Comparison of ENCODE assay signal across 12 cellular contexts in the genomic region with DNA sequence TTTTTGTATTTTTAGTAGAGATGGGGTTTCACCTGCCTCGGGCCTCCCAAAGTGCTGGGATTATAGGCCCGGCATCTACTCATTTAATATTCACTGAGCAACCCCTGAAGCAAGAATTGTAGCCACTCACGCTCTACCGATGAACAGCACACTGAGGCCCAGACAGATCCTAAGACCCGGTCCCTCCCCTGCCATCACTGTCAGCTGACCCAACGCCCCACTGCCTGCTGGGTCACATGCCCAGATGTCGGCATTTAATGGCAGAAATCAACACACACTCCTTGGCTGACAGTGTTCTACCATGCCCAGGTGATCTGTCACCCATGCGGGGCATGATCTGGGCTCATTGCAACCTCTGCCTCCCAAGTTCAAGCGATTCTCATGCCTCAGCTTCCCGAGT. TPM values are rescaled to one million over a fixed set of nuclear protein-coding genes. Genes with fewer than 3 reads are reported as not detected.
"Had no signal": no experiment of that assay in that cellular context is flagged by ENCODE, and none has a peak within 500 bp of the region (broad histone marks: within the 10 kb centered on the region; RNA-seq: fewer than 3 reads in every experiment).

No MANE protein-coding gene starts in this region.

- H3K27ac ChIP-seq: cardiac muscle cell, foreskin keratinocyte, heart right ventricle, left lung, upper lobe of left lung had no signal

- H3K27me3 ChIP-seq: cardiac muscle cell, foreskin keratinocyte, heart right ventricle, left lung, upper lobe of left lung had no signal

- H3K4me3 Mint-ChIP-seq: activated CD4-positive, alpha-beta memory T cell treated with anti-CD3 and anti-CD28 coated beads, Interleukin-2, amount 10 ng/mL, durations not matched to agents 7 days and 5 days had no signal

- H3K9me3 Mint-ChIP-seq: activated CD4-positive, alpha-beta memory T cell treated with anti-CD3 and anti-CD28 coated beads, Interleukin-2, amount 10 ng/mL, durations not matched to agents 7 days and 5 days had no signal

- H3K9me3 ChIP-seq: heart right ventricle, left lung, upper lobe of left lung had no signal

- H3K4me3 ChIP-seq: cardiac muscle cell, heart right ventricle, left lung, upper lobe of left lung had no signal

- H3K4me1 ChIP-seq: foreskin keratinocyte, heart right ventricle, upper lobe of left lung had no signal

- H3K27me3 Mint-ChIP-seq: activated CD4-positive, alpha-beta memory T cell treated with anti-CD3 and anti-CD28 coated beads, Interleukin-2, amount 10 ng/mL, durations not matched to agents 7 days and 5 days had no signal

- DNase-seq: activated CD4-positive, alpha-beta memory T cell treated with anti-CD3 and anti-CD28 coated beads, Interleukin-2, amount 10 ng/mL, durations not matched to agents 7 days and 5 days; activated CD4-positive, alpha-beta T cell treated with anti-CD3 and anti-CD28 coated beads for 1 hour; activated gamma-delta T cell; foreskin keratinocyte; heart right ventricle; retina; upper lobe of left lung had no signal

RNA-seq across cellular contexts. Expression of a gene that starts 3.2 kb away (rescaled TPM):
- total RNA-seq: activated CD4-positive, alpha-beta memory T cell treated with anti-CD3 and anti-CD28 coated beads, Interleukin-2, amount 10 ng/mL, durations not matched to agents 7 days and 5 days; cardiac muscle cell; endothelial cell of umbilical vein; heart right ventricle; left lung; mucosa of gallbladder; skeletal muscle tissue had no signal
